In genomic region chr3:48707157-48707556, GRCh38 we compare ENCODE assay signal across 18 cellular contexts.
"Had no signal": no experiment of that assay in that cellular context is flagged by ENCODE, and none has a peak within 500 bp of the region (broad histone marks: within the 10 kb centered on the region; RNA-seq: fewer than 3 reads in every experiment).

No MANE protein-coding gene starts in this region.

- FAIRE-seq: islet of Langerhans, pancreas had no signal

- DNase-seq: activated CD4-positive, alpha-beta memory T cell treated with anti-CD3 and anti-CD28 coated beads, Interleukin-2, amount 10 ng/mL, durations not matched to agents 7 days and 5 days; activated CD4-positive, alpha-beta T cell treated with anti-CD3 and anti-CD28 coated beads for 36 hours; activated naive CD4-positive, alpha-beta T cell treated with anti-CD3 and anti-CD28 coated beads for 36 hours; endodermal cell; heart right ventricle; left colon; lower lobe of right lung; midbrain; pancreas; retina; stimulated activated CD4-positive, alpha-beta T cell treated with anti-CD3 and anti-CD28 coated beads, Interleukin-2, amount 100 ng/mL, for 48 hours; stimulated activated naive CD4-positive, alpha-beta T cell; substantia nigra; transverse colon had no signal

- H3K4me3 ChIP-seq: cardiac muscle cell, gastroesophageal sphincter, heart right ventricle, lower lobe of right lung, pancreas, transverse colon had no signal

- ATAC-seq: activated CD4-positive, alpha-beta T cell treated with anti-CD3 and anti-CD28 coated beads for 36 hours; gastroesophageal sphincter; heart right ventricle; left colon; lower lobe of right lung; pancreas had no signal

- H3K27me3 ChIP-seq: cardiac muscle cell, gastroesophageal sphincter, heart right ventricle, pancreas, transverse colon had no signal

- H3K27ac ChIP-seq: cardiac muscle cell, gastroesophageal sphincter, heart right ventricle, pancreas had no signal

- H3K9me3 ChIP-seq: gastroesophageal sphincter, heart right ventricle, lower lobe of right lung, pancreas, transverse colon had no signal

- H3K4me3 Mint-ChIP-seq: activated CD4-positive, alpha-beta memory T cell treated with anti-CD3 and anti-CD28 coated beads, Interleukin-2, amount 10 ng/mL, durations not matched to agents 7 days and 5 days; activated CD4-positive, alpha-beta T cell treated with anti-CD3 and anti-CD28 coated beads for 36 hours; activated naive CD4-positive, alpha-beta T cell treated with anti-CD3 and anti-CD28 coated beads for 36 hours; endodermal cell had no signal

- H3K27ac Mint-ChIP-seq: activated CD4-positive, alpha-beta memory T cell treated with anti-CD3 and anti-CD28 coated beads, Interleukin-2, amount 10 ng/mL, durations not matched to agents 7 days and 5 days; activated CD4-positive, alpha-beta T cell treated with anti-CD3 and anti-CD28 coated beads for 36 hours; activated naive CD4-positive, alpha-beta T cell treated with anti-CD3 and anti-CD28 coated beads for 36 hours; activated T-helper 2 cell treated with anti-CD3 and anti-CD28 coated beads, Interferon-gamma antibody, Interleukin-2, Interleukin-4, amounts not matched to agents 10 μg/mL and 5 μg/mL and 100 μg/mL, durations not matched to agents 14 hours and 24 hours and 36 hours had no signal

- H3K9me3 Mint-ChIP-seq: activated CD4-positive, alpha-beta memory T cell treated with anti-CD3 and anti-CD28 coated beads, Interleukin-2, amount 10 ng/mL, durations not matched to agents 7 days and 5 days; activated naive CD4-positive, alpha-beta T cell treated with anti-CD3 and anti-CD28 coated beads for 36 hours; activated T-helper 2 cell treated with anti-CD3 and anti-CD28 coated beads, Interferon-gamma antibody, Interleukin-2, Interleukin-4, amounts not matched to agents 10 μg/mL and 5 μg/mL and 100 μg/mL, durations not matched to agents 14 hours and 24 hours and 36 hours; endodermal cell had no signal

- H3K27me3 Mint-ChIP-seq: activated CD4-positive, alpha-beta memory T cell treated with anti-CD3 and anti-CD28 coated beads, Interleukin-2, amount 10 ng/mL, durations not matched to agents 7 days and 5 days; activated CD4-positive, alpha-beta T cell treated with anti-CD3 and anti-CD28 coated beads for 36 hours had no signal
